ENCODE assay signal across 1 cellular context in genomic region chr3:22245122-22245521, GRCh38.
TF ChIP-seq lines count a peak whose summit lies in the region.

No MANE protein-coding gene starts in this region.

TF ChIP-seq in IMR-90, 13 proteins besides CTCF, POLR2A, EP300 and RAD21 (continued from another document):
- TF ChIP-seq BHLHE40 (IDR thresholded peaks at IDR 0.05; ENCODE audit: low read depth, low read length): no peak
- no peak for TF ChIP-seq NFE2L2 (IDR thresholded peaks at IDR 0.05; ENCODE audit: low read depth, low read length)
- no peak for TF ChIP-seq CEBPB (IDR thresholded peaks at IDR 0.05; ENCODE audit: low read depth, low read length)
- no peak for TF ChIP-seq RCOR1 (IDR thresholded peaks at IDR 0.05; ENCODE audit: insufficient replicate concordance, low read length)
- TF ChIP-seq MAFK (IDR thresholded peaks at IDR 0.05; ENCODE audit: low read depth, low read length): no peak
- TF ChIP-seq MXI1 (IDR thresholded peaks at IDR 0.05; ENCODE audit: borderline replicate concordance, low read depth, low read length): no peak
- no peak for TF ChIP-seq SMC3 (IDR thresholded peaks at IDR 0.05; ENCODE audit: low read depth, low read length)
